9 cellular contexts compared by ENCODE assay signal in the genomic region with DNA sequence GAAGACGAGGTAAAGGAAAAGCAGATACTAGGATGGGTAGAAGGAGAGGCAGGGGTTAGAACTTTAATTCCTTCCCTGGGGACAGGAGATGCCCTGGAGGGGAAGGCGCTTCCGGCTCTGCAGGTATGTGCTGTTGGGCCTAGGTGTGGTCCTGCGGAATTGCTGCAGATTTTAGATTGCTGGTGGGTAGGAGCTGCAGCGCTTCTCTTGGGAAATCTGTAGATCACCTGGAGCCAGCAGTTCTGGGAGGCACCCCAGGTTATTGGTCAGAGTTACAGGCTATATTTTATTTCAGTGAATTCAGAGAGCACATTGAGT. TPM values are rescaled to one million over a fixed set of nuclear protein-coding genes. Genes with fewer than 3 reads are reported as not detected.
A peak's percentile ranks its signal among the peaks of the same experiment; 100 is the strongest.
DNase-seq lines count a peak whose midpoint lies in the region; ATAC-seq and TF ChIP-seq lines count a peak whose summit lies in the region.
"Had no signal": no experiment of that assay in that cellular context is flagged by ENCODE, and none has a peak within 500 bp of the region (broad histone marks: within the 10 kb centered on the region; RNA-seq: fewer than 3 reads in every experiment).

No MANE protein-coding gene starts in this region.

- peak overlapping the region in 1 of 2 donors; percentile 77 for H3K9ac ChIP-seq in liver (ENCODE audit: low read depth in 1 of 2, low read length in 2 of 2)

- intact Hi-C loops in breast epithelium (cut with DNase I; ENCODE audit: low total_unique reads) = loop anchor here (10.0 kb wide), 1 partner anchor 133 kb away; the partner anchor contains the start of gene TMCO1
- intact Hi-C loops in transverse colon (cut with DNase I; ENCODE audit: low total_unique reads) = no loop called here

- TF ChIP-seq RAD21 in liver (IDR thresholded peaks at IDR 0.05) = no peak

- H3K27me3 ChIP-seq in breast epithelium (no peaks in the 10 kb centered on the region), liver (ENCODE audit: control insufficient read depth in 4 of 4, insufficient read depth in 4 of 4, low read length in 3 of 4) (no peaks in the 10 kb centered on the region), transverse colon (no peaks in the 10 kb centered on the region)

- H3K4me1 ChIP-seq in breast epithelium (peaks cover 0 to 8% of the 10 kb centered on the region in 2 donors), liver (ENCODE audit: control insufficient read depth in 4 of 4, insufficient read depth in 4 of 4, low read length in 3 of 4) (peaks cover 9 to 37% (median 31%) of the 10 kb centered on the region in 4 donors), transverse colon (peaks cover 23 to 68% (median 43%) of the 10 kb centered on the region in 4 donors)

- H3K4me3 Mint-ChIP-seq in activated T-cell treated with anti-CD3 and anti-CD28 coated beads, Interleukin-2, amount 50 U/mL, for 4 hours = no peak overlapping the region

- in situ Hi-C loops in transverse colon (cut with MboI; ENCODE audit: low pct_ligation_motif_present in 1 of 4, low pct_unique_long_range_greater_than_20kb in 1 of 4, low sequenced_read_pairs in 3 of 4) = no loop called here

- H3K9me3 Mint-ChIP-seq in activated T-cell treated with anti-CD3 and anti-CD28 coated beads, Interleukin-2, amount 50 U/mL, for 4 hours = no peaks in the 10 kb centered on the region

- TF ChIP-seq CTCF in breast epithelium (IDR thresholded peaks at IDR 0.05) = no peak
- TF ChIP-seq CTCF in liver (IDR thresholded peaks at IDR 0.05; ENCODE audit: low read depth, low read length, missing input control) = no peak
- no peak for TF ChIP-seq CTCF in transverse colon (IDR thresholded peaks at IDR 0.05)

- peaks cover 5% of the 10 kb centered on the region for H3K36me3 Mint-ChIP-seq in activated T-cell treated with anti-CD3 and anti-CD28 coated beads, Interleukin-2, amount 50 U/mL, for 4 hours (ENCODE audit: insufficient read depth)

- no peaks in the 10 kb centered on the region for H3K9me3 ChIP-seq in breast epithelium
- no peaks in the 10 kb centered on the region for H3K9me3 ChIP-seq in liver (ENCODE audit: control insufficient read depth in 4 of 4, low read length in 3 of 4)
- no peaks in the 10 kb centered on the region for H3K9me3 ChIP-seq in transverse colon

- DNase-seq in NCI-H146 (lab: John Stamatoyannopoulos, UW) (peak; percentile 20), NCI-H146 treated with DMSO at 0.1 percent for 48 hours (lab: John Stamatoyannopoulos, UW; ENCODE audit: unreplicated experiment) (no peak), breast epithelium (ENCODE audit: low spot score in 2 of 2) (no peak), transverse colon (peak; percentile 69), NCI-H1105 (lab: John Stamatoyannopoulos, UW) (no peak)
- DNase-seq in activated T-cell treated with anti-CD3 and anti-CD28 coated beads, Interleukin-2, amount 50 U/mL, for 4 hours = no peak
- DNase-seq: NCI-H2029 treated with DMSO at 0.1 percent for 48 hours had no signal

- ATAC-seq in GM21367 (IDR thresholded peaks at IDR 0.05; ENCODE audit: unreplicated experiment) = no peak
- ATAC-seq in activated T-cell treated with anti-CD3 and anti-CD28 coated beads, Interleukin-2, amount 50 U/mL, for 4 hours = no peak

- H3K27ac ChIP-seq in breast epithelium = peak overlapping the region; percentile 92 to 94
- peak overlapping the region; percentile 88 to 89 for H3K27ac ChIP-seq in liver (ENCODE audit: low read depth in 1 of 2, low read length in 2 of 2)
- H3K27ac ChIP-seq in transverse colon = peak overlapping the region; percentile 90 to 95 (median 94)

- peak overlapping the region; percentile 79 to 89 (median 79) for H3K4me3 ChIP-seq in breast epithelium
- H3K4me3 ChIP-seq in liver (ENCODE audit: low read depth in 1 of 3, low read length in 3 of 3) = peak overlapping the region; percentile 71 to 91 (median 87)
- peak overlapping the region; percentile 62 to 79 (median 69) for H3K4me3 ChIP-seq in transverse colon

- H3K36me3 ChIP-seq in breast epithelium (no peaks in the 10 kb centered on the region), liver (ENCODE audit: control insufficient read depth in 4 of 4, insufficient read depth in 3 of 4, low read depth in 1 of 4, low read length in 3 of 4) (no peaks in the 10 kb centered on the region), transverse colon (no peaks in the 10 kb centered on the region)

- H3K27me3 Mint-ChIP-seq in activated T-cell treated with anti-CD3 and anti-CD28 coated beads, Interleukin-2, amount 50 U/mL, for 4 hours (ENCODE audit: low read depth) = no peaks in the 10 kb centered on the region

- TF ChIP-seq EP300 in transverse colon (IDR thresholded peaks at IDR 0.05; ENCODE audit: low read depth) = no peak

- WGBS in liver = 39% methylated on average over 5 of the region's 5 CpGs
- 17 to 22% methylated on average over 5 of the region's 5 CpGs for WGBS in transverse colon (ENCODE audit: low coverage in 1 of 2), 2 donors

- peaks cover 24% of the 10 kb centered on the region for H3K4me1 Mint-ChIP-seq in activated T-cell treated with anti-CD3 and anti-CD28 coated beads, Interleukin-2, amount 50 U/mL, for 4 hours (ENCODE audit: low read depth)

- TF ChIP-seq POLR2A in breast epithelium (IDR thresholded peaks at IDR 0.05) (no peak), transverse colon (IDR thresholded peaks at IDR 0.05) (no peak)

TF ChIP-seq in liver, 16 proteins besides CTCF, POLR2A, EP300 and RAD21:
- TF ChIP-seq NR2F2 (IDR thresholded peaks at IDR 0.05) (no peak), FOXA1 (IDR thresholded peaks at IDR 0.05) (no peak)
- TF ChIP-seq, protein P1, sequence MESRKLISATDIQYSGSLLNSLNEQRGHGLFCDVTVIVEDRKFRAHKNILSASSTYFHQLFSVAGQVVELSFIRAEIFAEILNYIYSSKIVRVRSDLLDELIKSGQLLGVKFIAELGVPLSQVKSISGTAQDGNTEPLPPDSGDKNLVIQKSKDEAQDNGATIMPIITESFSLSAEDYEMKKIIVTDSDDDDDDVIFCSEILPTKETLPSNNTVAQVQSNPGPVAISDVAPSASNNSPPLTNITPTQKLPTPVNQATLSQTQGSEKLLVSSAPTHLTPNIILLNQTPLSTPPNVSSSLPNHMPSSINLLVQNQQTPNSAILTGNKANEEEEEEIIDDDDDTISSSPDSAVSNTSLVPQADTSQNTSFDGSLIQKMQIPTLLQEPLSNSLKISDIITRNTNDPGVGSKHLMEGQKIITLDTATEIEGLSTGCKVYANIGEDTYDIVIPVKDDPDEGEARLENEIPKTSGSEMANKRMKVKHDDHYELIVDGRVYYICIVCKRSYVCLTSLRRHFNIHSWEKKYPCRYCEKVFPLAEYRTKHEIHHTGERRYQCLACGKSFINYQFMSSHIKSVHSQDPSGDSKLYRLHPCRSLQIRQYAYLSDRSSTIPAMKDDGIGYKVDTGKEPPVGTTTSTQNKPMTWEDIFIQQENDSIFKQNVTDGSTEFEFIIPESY (IDR thresholded peaks at IDR 0.05) = no peak
TF ChIP-seq in liver: peak in this region for 0.

RNA-seq across cellular contexts. Expression of gene MGST3, which starts 1.1 kb away (rescaled TPM):
- total RNA-seq in breast epithelium = 100 to 1,000 TPM; 140 to 318 (median 251) TPM
- 100 to 1,000 TPM in 1 of 2 donors, 10 to 100 TPM in 1; 68.7 to 307 TPM for total RNA-seq in liver
- 100 to 1,000 TPM; 177 to 185 TPM for polyA plus RNA-seq in liver
- 100 to 1,000 TPM in 3 of 4 donors, 10 to 100 TPM in 1; 84.4 to 387 (median 220) TPM for total RNA-seq in transverse colon
- total RNA-seq in activated T-cell treated with anti-CD3 and anti-CD28 coated beads, Interleukin-2, amount 50 U/mL, for 4 hours = 10 to 100 TPM in 2 of 3 donors, 1 to 10 TPM in 1; 7.3 to 12.8 (median 11.5) TPM

Comparison
In these comparisons a context has a peak if more than half of its experiments do, and no peak if none do; other contexts are left out.
1. DNase-seq: peak in NCI-H146 (single experiment) and transverse colon (single experiment); none in NCI-H146 treated with DMSO at 0.1 percent for 48 hours (single experiment), breast epithelium (0 of 2), NCI-H1105 (single experiment) and activated T-cell treated with anti-CD3 and anti-CD28 coated beads, Interleukin-2, amount 50 U/mL, for 4 hours (single experiment).
2. RNA of gene MGST3, which starts 1.1 kb away (total RNA-seq): 84.4 to 387 TPM in transverse colon, 68.7 to 307 TPM in liver and 140 to 318 TPM in breast epithelium; 7.3 to 12.8 TPM in activated T-cell treated with anti-CD3 and anti-CD28 coated beads, Interleukin-2, amount 50 U/mL, for 4 hours; every median in the first group is over 4 times any median in the second.
3. Peak in every context shown above with its lines, with median percentiles within 50 percentile points of each other: H3K27ac ChIP-seq and H3K4me3 ChIP-seq.